30 cellular contexts compared by ENCODE assay signal in the genomic region with DNA sequence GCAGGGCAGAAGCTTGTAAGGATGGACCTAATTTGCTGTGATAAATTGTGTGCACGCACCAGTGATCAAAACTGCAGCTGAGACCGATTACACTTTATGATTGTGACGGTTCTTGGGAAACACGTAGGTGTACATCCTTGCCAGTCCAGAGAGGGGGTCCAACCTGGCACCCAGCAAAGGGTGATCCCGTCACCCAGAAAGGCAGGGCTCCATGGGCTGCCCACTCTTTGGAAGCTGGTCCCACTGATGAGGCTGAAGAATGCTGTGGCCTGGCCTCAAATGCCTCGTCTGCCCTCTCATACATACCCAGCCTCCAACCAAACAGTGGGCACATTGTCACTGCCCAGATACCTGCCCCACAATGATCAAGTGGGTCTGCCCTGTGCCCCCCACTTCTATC.
"Had no signal": no experiment of that assay in that cellular context is flagged by ENCODE, and none has a peak within 500 bp of the region (broad histone marks: within the 10 kb centered on the region; RNA-seq: fewer than 3 reads in every experiment).

No MANE protein-coding gene starts in this region.

- H3K4me1 ChIP-seq: SJCRH30 had no signal

- H3K4me3 ChIP-seq: PC-9, SJCRH30, SK-N-MC had no signal

- ATAC-seq: activated CD8-positive, alpha-beta T cell treated with anti-CD3 and anti-CD28 coated beads for 36 hours; activated naive CD4-positive, alpha-beta T cell treated with anti-CD3 and anti-CD28 coated beads, Interleukin-2, amount 50 U/mL, for 72 hours; activated T-cell treated with anti-CD3 and anti-CD28 coated beads, Interleukin-2, amount 50 U/mL, for 72 hours; activated T-helper 17 cell treated with anti-CD3 and anti-CD28 coated beads, Interleukin-2, amount 50 U/mL, for 72 hours had no signal

- H3K27me3 ChIP-seq: brain microvascular endothelial cell, SJCRH30 had no signal

- H3K9me3 ChIP-seq: SJCRH30 had no signal

- DNase-seq: activated CD4-positive, alpha-beta T cell treated with anti-CD3 and anti-CD28 coated beads for 1 hour; activated CD4-positive, alpha-beta T cell treated with anti-CD3 and anti-CD28 coated beads, Interleukin-2, amount 10 ng/mL, durations not matched to agents 24 days and 14 days; activated CD4-positive, alpha-beta T cell treated with anti-CD3 and anti-CD28 coated beads, Interleukin-2, amount 50 U/mL, for 4 hours; activated CD4-positive, CD25-positive, alpha-beta regulatory T cell; activated CD8-positive, alpha-beta T cell treated with anti-CD3 and anti-CD28 coated beads for 36 hours; activated gamma-delta T cell treated with Interleukin-2 at 50 U/mL for 16 hours; activated naive CD4-positive, alpha-beta T cell treated with anti-CD3 and anti-CD28 coated beads for 36 hours; activated T-cell treated with anti-CD3 and anti-CD28 coated beads, Interleukin-2, amount 50 U/mL, for 1 hour; activated T-cell treated with anti-CD3 and anti-CD28 coated beads, Interleukin-2, amount 50 U/mL, for 72 hours; amniotic stem cell; brain microvascular endothelial cell; central memory CD4-positive, alpha-beta T cell; NCI-H1092 treated with DMSO at 0.1 percent for 48 hours; NCI-H187; NCI-H2029 treated with DMSO at 0.1 percent for 48 hours; NCI-H2107; NCI-H2171; NCI-H510A; NCI-H526; NCI-H748 treated with DMSO at 0.1 percent for 48 hours; NK-92 treated with Interleukin-12 subunit alpha and Interleukin-12 subunit beta, amount 100 ng/mL, for 24 hours; PC-9; SHP77; SJCRH30; T1000; WERI-Rb-1 had no signal

- H3K4me2 ChIP-seq: PC-9 had no signal

- H3K27ac ChIP-seq: brain microvascular endothelial cell, PC-9, RWPE1, SJCRH30, SK-N-MC, WERI-Rb-1 had no signal

- H3K36me3 ChIP-seq: brain microvascular endothelial cell, SJCRH30, WERI-Rb-1 had no signal
